In genomic region chr6:151101116-151101810, GRCh38 we compare ENCODE assay signal across 17 cellular contexts.
DNase-seq lines count a peak whose midpoint lies in the region; ATAC-seq and TF ChIP-seq lines count a peak whose summit lies in the region.
"Had no signal": no experiment of that assay in that cellular context is flagged by ENCODE, and none has a peak within 500 bp of the region (broad histone marks: within the 10 kb centered on the region; RNA-seq: fewer than 3 reads in every experiment).

No MANE protein-coding gene starts in this region.

- intact Hi-C loops in dorsolateral prefrontal cortex (cut with DNase I) (no loop called here), left ventricle myocardium superior (cut with micrococcal nuclease) (no loop called here), uterus (cut with DNase I; ENCODE audit: low total_unique reads) (no loop called here)
- intact Hi-C loops in activated CD4-positive, alpha-beta T cell treated with anti-CD3 and anti-CD28 coated beads, Interleukin-2, amount 10 ng/mL, durations not matched to agents 24 days and 14 days (cut with micrococcal nuclease), result no loop called here
- intact Hi-C loops in activated T-helper 2 cell treated with anti-CD3 and anti-CD28 coated beads, Interferon-gamma antibody, Interleukin-2, Interleukin-4, amounts not matched to agents 10 μg/mL and 5 μg/mL and 100 μg/mL, durations not matched to agents 14 hours and 24 hours and 36 hours (cut with micrococcal nuclease), result no loop called here

- peaks cover 12% of the 10 kb centered on the region for H3K4me1 Mint-ChIP-seq in osteocyte (ENCODE audit: unreplicated experiment)
- peaks cover 4% of the 10 kb centered on the region for H3K4me1 Mint-ChIP-seq in activated CD4-positive, alpha-beta T cell treated with anti-CD3 and anti-CD28 coated beads, Interleukin-2, amount 10 ng/mL, durations not matched to agents 24 days and 14 days
- H3K4me1 Mint-ChIP-seq in activated T-helper 2 cell treated with anti-CD3 and anti-CD28 coated beads, Interferon-gamma antibody, Interleukin-2, Interleukin-4, amounts not matched to agents 10 μg/mL and 5 μg/mL and 100 μg/mL, durations not matched to agents 14 hours and 24 hours and 36 hours (ENCODE audit: low read depth), result peaks cover 16% of the 10 kb centered on the region
- H3K4me1 Mint-ChIP-seq: immature natural killer cell had no signal

- H3K9me2 ChIP-seq in GM23248 (ENCODE audit: insufficient read depth), result no peaks in the 10 kb centered on the region

- no peaks in the 10 kb centered on the region for H3K9me3 Mint-ChIP-seq in osteocyte (ENCODE audit: unreplicated experiment)
- no peaks in the 10 kb centered on the region for H3K9me3 Mint-ChIP-seq in activated CD4-positive, alpha-beta T cell treated with anti-CD3 and anti-CD28 coated beads, Interleukin-2, amount 10 ng/mL, durations not matched to agents 24 days and 14 days
- no peaks in the 10 kb centered on the region for H3K9me3 Mint-ChIP-seq in activated T-helper 2 cell treated with anti-CD3 and anti-CD28 coated beads, Interferon-gamma antibody, Interleukin-2, Interleukin-4, amounts not matched to agents 10 μg/mL and 5 μg/mL and 100 μg/mL, durations not matched to agents 14 hours and 24 hours and 36 hours
- H3K9me3 Mint-ChIP-seq: activated naive CD8-positive, alpha-beta T cell treated with anti-CD3 and anti-CD28 coated beads, Interleukin-2, amount 50 U/mL, for 24 hours; immature natural killer cell had no signal

- H3K36me3 ChIP-seq in uterus (no peaks in the 10 kb centered on the region), GM23248 (ENCODE audit: low read depth) (peaks cover 40% of the 10 kb centered on the region; the same call in 1 of the 2 replicates)

- 76 to 80% methylated on average over 7 of the region's 7 CpGs for WGBS in GM23248 (ENCODE audit: low coverage in 1 of 2, low lambda C conversion rate in 2 of 2, missing lambda C conversion rate in 2 of 2), 2 experiments

- no peaks in the 10 kb centered on the region; the same call in 1 of the 2 replicates for H4K20me1 ChIP-seq in GM23248 (ENCODE audit: insufficient read depth)

- TF ChIP-seq CTCF in dorsolateral prefrontal cortex (IDR thresholded peaks at IDR 0.05 in 54 of 56, conservative IDR thresholded peaks at IDR 0.05 in 2 of 56; ENCODE audit: low read depth in 1 of 56, partially characterized antibody in 56 of 56) (no peak), osteocyte (IDR thresholded peaks at IDR 0.05) (no peak), uterus (IDR thresholded peaks at IDR 0.05) (no peak)

- TF ChIP-seq POLR2A in uterus (IDR thresholded peaks at IDR 0.05), result no peak

- H3K9me3 ChIP-seq in uterus (no peaks in the 10 kb centered on the region), GM23248 (ENCODE audit: low read depth) (no peaks in the 10 kb centered on the region)

- no peak overlapping the region for H3K4me2 ChIP-seq in GM23248 (ENCODE audit: unreplicated experiment)

- H2AFZ ChIP-seq in GM23248, result no peak overlapping the region

- H3K27me3 Mint-ChIP-seq in osteocyte (ENCODE audit: unreplicated experiment), result no peaks in the 10 kb centered on the region
- H3K27me3 Mint-ChIP-seq in activated CD4-positive, alpha-beta T cell treated with anti-CD3 and anti-CD28 coated beads, Interleukin-2, amount 10 ng/mL, durations not matched to agents 24 days and 14 days, result no peaks in the 10 kb centered on the region
- H3K27me3 Mint-ChIP-seq in activated T-helper 2 cell treated with anti-CD3 and anti-CD28 coated beads, Interferon-gamma antibody, Interleukin-2, Interleukin-4, amounts not matched to agents 10 μg/mL and 5 μg/mL and 100 μg/mL, durations not matched to agents 14 hours and 24 hours and 36 hours (ENCODE audit: low read depth), result no peaks in the 10 kb centered on the region
- H3K27me3 Mint-ChIP-seq: activated naive CD8-positive, alpha-beta T cell treated with anti-CD3 and anti-CD28 coated beads, Interleukin-2, amount 50 U/mL, for 24 hours had no signal

- H3K27me3 ChIP-seq in dorsolateral prefrontal cortex (no peaks in the 10 kb centered on the region), uterus (no peaks in the 10 kb centered on the region), GM23248 (replicated peaks; ENCODE audit: insufficient read depth) (no peaks in the 10 kb centered on the region)

- 0 out of 2 replicates have a peak, but pooled peaks cover 21% of the 10 kb centered on the region for H3F3A ChIP-seq in GM23248 (ENCODE audit: insufficient read depth)

- H3K4me1 ChIP-seq in uterus, result no peaks in the 10 kb centered on the region
- 0 out of 2 replicates have a peak, but pooled peaks cover 6% of the 10 kb centered on the region for H3K4me1 ChIP-seq in GM23248 (ENCODE audit: insufficient read depth)

- H3K9ac ChIP-seq in GM23248, result no peak overlapping the region

- DNase-seq in dorsolateral prefrontal cortex (no peak), left ventricle myocardium superior (no peak), osteocyte (ENCODE audit: extremely low spot score, unreplicated experiment) (no peak), uterus (no peak), GM23248 (no peak), HK-2 (ENCODE audit: unreplicated experiment) (no peak)
- DNase-seq in activated CD4-positive, alpha-beta T cell treated with anti-CD3 and anti-CD28 coated beads, Interleukin-2, amount 10 ng/mL, durations not matched to agents 24 days and 14 days, result no peak
- no peak for DNase-seq in activated T-helper 2 cell treated with anti-CD3 and anti-CD28 coated beads, Interferon-gamma antibody, Interleukin-2, Interleukin-4, amounts not matched to agents 10 μg/mL and 5 μg/mL and 100 μg/mL, durations not matched to agents 14 hours and 24 hours and 36 hours (ENCODE audit: low spot score)
- DNase-seq: activated CD4-positive, CD25-positive, alpha-beta regulatory T cell; activated naive CD8-positive, alpha-beta T cell treated with anti-CD3 and anti-CD28 coated beads, Interleukin-2, amount 50 U/mL, for 24 hours; cerebellar nuclear complex; immature natural killer cell; NCI-H187; NCI-H510A; stimulated activated CD4-positive, alpha-beta T cell treated with anti-CD3 and anti-CD28 coated beads, Interleukin-2, amount 100 ng/mL, for 48 hours; T-helper 1 cell had no signal

- peak; percentile 63 for ATAC-seq in left ventricle myocardium superior
- ATAC-seq: activated naive CD8-positive, alpha-beta T cell treated with anti-CD3 and anti-CD28 coated beads, Interleukin-2, amount 50 U/mL, for 24 hours; GM12878 had no signal

- no peak overlapping the region for H3K4me3 Mint-ChIP-seq in osteocyte (ENCODE audit: unreplicated experiment)
- H3K4me3 Mint-ChIP-seq in activated CD4-positive, alpha-beta T cell treated with anti-CD3 and anti-CD28 coated beads, Interleukin-2, amount 10 ng/mL, durations not matched to agents 24 days and 14 days, result no peak overlapping the region
- no peak overlapping the region for H3K4me3 Mint-ChIP-seq in activated T-helper 2 cell treated with anti-CD3 and anti-CD28 coated beads, Interferon-gamma antibody, Interleukin-2, Interleukin-4, amounts not matched to agents 10 μg/mL and 5 μg/mL and 100 μg/mL, durations not matched to agents 14 hours and 24 hours and 36 hours (ENCODE audit: low read depth)
- H3K4me3 Mint-ChIP-seq: activated naive CD8-positive, alpha-beta T cell treated with anti-CD3 and anti-CD28 coated beads, Interleukin-2, amount 50 U/mL, for 24 hours; immature natural killer cell had no signal

- peak overlapping the region; percentile 15 for H3K27ac Mint-ChIP-seq in osteocyte (ENCODE audit: unreplicated experiment)
- no peak overlapping the region for H3K27ac Mint-ChIP-seq in activated CD4-positive, alpha-beta T cell treated with anti-CD3 and anti-CD28 coated beads, Interleukin-2, amount 10 ng/mL, durations not matched to agents 24 days and 14 days
- H3K27ac Mint-ChIP-seq in activated T-helper 2 cell treated with anti-CD3 and anti-CD28 coated beads, Interferon-gamma antibody, Interleukin-2, Interleukin-4, amounts not matched to agents 10 μg/mL and 5 μg/mL and 100 μg/mL, durations not matched to agents 14 hours and 24 hours and 36 hours, result no peak overlapping the region
- H3K27ac Mint-ChIP-seq: activated naive CD8-positive, alpha-beta T cell treated with anti-CD3 and anti-CD28 coated beads, Interleukin-2, amount 50 U/mL, for 24 hours; immature natural killer cell had no signal

- in situ Hi-C loops in GM23248 (cut with MboI), result no loop called here

- H3K36me3 Mint-ChIP-seq in osteocyte (ENCODE audit: unreplicated experiment), result peaks cover 19% of the 10 kb centered on the region
- H3K36me3 Mint-ChIP-seq in activated CD4-positive, alpha-beta T cell treated with anti-CD3 and anti-CD28 coated beads, Interleukin-2, amount 10 ng/mL, durations not matched to agents 24 days and 14 days (ENCODE audit: low read depth), result peaks cover 35% of the 10 kb centered on the region
- peaks cover 42% of the 10 kb centered on the region for H3K36me3 Mint-ChIP-seq in activated T-helper 2 cell treated with anti-CD3 and anti-CD28 coated beads, Interferon-gamma antibody, Interleukin-2, Interleukin-4, amounts not matched to agents 10 μg/mL and 5 μg/mL and 100 μg/mL, durations not matched to agents 14 hours and 24 hours and 36 hours (ENCODE audit: low read depth)

- H3K4me3 ChIP-seq in dorsolateral prefrontal cortex (no peak overlapping the region), uterus (no peak overlapping the region), GM23248 (no peak overlapping the region)
- H3K4me3 ChIP-seq: GM12878 had no signal

- H3K27ac ChIP-seq in dorsolateral prefrontal cortex (peak overlapping the region in 40 of 59 donors; percentile 1 to 70 (median 42)), uterus (peak overlapping the region; percentile 57 to 70), GM23248 (no peak overlapping the region)

- no peaks in the 10 kb centered on the region for H3K79me2 ChIP-seq in GM23248 (ENCODE audit: insufficient read depth)
